Comparison of ENCODE assay signal across 25 cellular contexts in genomic region chr5:72356361-72356760, GRCh38.
"Had no signal": no experiment of that assay in that cellular context is flagged by ENCODE, and none has a peak within 500 bp of the region (broad histone marks: within the 10 kb centered on the region; RNA-seq: fewer than 3 reads in every experiment).

No MANE protein-coding gene starts in this region.

- H3K9me3 ChIP-seq: colonic mucosa, MG63 had no signal

- DNase-seq: activated CD4-positive, alpha-beta memory T cell treated with anti-CD3 and anti-CD28 coated beads for 36 hours; activated CD4-positive, alpha-beta T cell treated with anti-CD3 and anti-CD28 coated beads, Interleukin-2, amount 10 ng/mL, durations not matched to agents 7 days and 5 days; activated CD4-positive, CD25-positive, alpha-beta regulatory T cell; activated CD8-positive, alpha-beta memory T cell treated with anti-CD3 and anti-CD28 coated beads for 24 hours; activated gamma-delta T cell; activated naive CD4-positive, alpha-beta T cell treated with anti-CD3 and anti-CD28 coated beads for 36 hours; activated T-cell treated with anti-CD3 and anti-CD28 coated beads, Interleukin-2, amount 50 U/mL, for 4 hours; cerebellar nuclear complex; colonic mucosa; NCI-H1092 treated with DMSO at 0.1 percent for 48 hours; NCI-H1417 treated with DMSO at 0.1 percent for 48 hours; NCI-H187; NCI-H446 treated with DMSO at 0.1 percent for 48 hours; NCI-H524 treated with DMSO at 0.1 percent for 48 hours; NCI-H774; NK-92 treated with Interleukin-12 subunit alpha and Interleukin-12 subunit beta, amount 100 ng/mL, for 24 hours; RPMI8226; T-cell; T-helper 2 cell; T1000 had no signal

- H3K27me3 ChIP-seq: brain microvascular endothelial cell, cardiac muscle cell, colonic mucosa, MG63 had no signal

- H3K4me3 ChIP-seq: cardiac muscle cell, colonic mucosa, MG63, SK-N-MC had no signal

- H3K4me1 ChIP-seq: colonic mucosa had no signal

- ATAC-seq: activated T-cell treated with anti-CD3 and anti-CD28 coated beads, Interleukin-2, amount 50 U/mL, for 4 hours; activated T-helper 17 cell treated with anti-CD3 and anti-CD28 coated beads, Interleukin-2, amount 50 U/mL, for 72 hours; T-cell had no signal

- H3K36me3 ChIP-seq: colonic mucosa had no signal
